In genomic region chr1:235057385-235058306, GRCh38 we compare ENCODE assay signal across 17 cellular contexts.
"Had no signal": no experiment of that assay in that cellular context is flagged by ENCODE, and none has a peak within 500 bp of the region (broad histone marks: within the 10 kb centered on the region; RNA-seq: fewer than 3 reads in every experiment).

No MANE protein-coding gene starts in this region.

- ATAC-seq: naive thymus-derived CD8-positive, alpha-beta T cell; stimulated activated naive B cell treated with anti-CD40 and anti-IgM and Interleukin-4, amounts not matched to agents 10 μg/mL and 1 μg/mL and 100 μg/mL, for 72 hours had no signal

- H3K36me3 ChIP-seq: brain microvascular endothelial cell, gastrocnemius medialis, spleen, thoracic aorta had no signal

- H3K4me3 ChIP-seq: gastrocnemius medialis, spleen, thoracic aorta had no signal

- H3K27ac Mint-ChIP-seq: activated naive CD8-positive, alpha-beta T cell treated with anti-CD3 and anti-CD28 coated beads, Interleukin-2, amount 10 ng/mL, durations not matched to agents 7 days and 5 days; activated T-helper 1 cell treated with anti-CD3 and anti-CD28 coated beads, Interleukin-12 subunit alpha, Interleukin-12 subunit beta, Interleukin-2, Interleukin-4 antibody, amounts not matched to agents 30 ng/mL and 10 ng/mL and 1 ng/mL, durations not matched to agents 14 hours and 24 hours and 36 hours had no signal

- H3K9ac ChIP-seq: parathyroid adenoma had no signal

- H3K4me3 Mint-ChIP-seq: activated naive CD8-positive, alpha-beta T cell treated with anti-CD3 and anti-CD28 coated beads, Interleukin-2, amount 10 ng/mL, durations not matched to agents 7 days and 5 days; activated T-helper 1 cell treated with anti-CD3 and anti-CD28 coated beads, Interleukin-12 subunit alpha, Interleukin-12 subunit beta, Interleukin-2, Interleukin-4 antibody, amounts not matched to agents 30 ng/mL and 10 ng/mL and 1 ng/mL, durations not matched to agents 14 hours and 24 hours and 36 hours; central memory CD8-positive, alpha-beta T cell; naive thymus-derived CD8-positive, alpha-beta T cell; stimulated activated naive B cell treated with anti-CD40 and anti-IgM and Interleukin-4, amounts not matched to agents 10 μg/mL and 1 μg/mL and 100 μg/mL, for 72 hours had no signal

- H3K36me3 Mint-ChIP-seq: activated naive CD8-positive, alpha-beta T cell treated with anti-CD3 and anti-CD28 coated beads, Interleukin-2, amount 10 ng/mL, durations not matched to agents 7 days and 5 days; naive thymus-derived CD8-positive, alpha-beta T cell had no signal

- DNase-seq: activated gamma-delta T cell treated with Interleukin-2 at 50 U/mL for 16 hours; activated naive CD8-positive, alpha-beta T cell treated with anti-CD3 and anti-CD28 coated beads, Interleukin-2, amount 10 ng/mL, durations not matched to agents 7 days and 5 days; amygdala; brain microvascular endothelial cell; effector CD4-positive, alpha-beta T cell; head of caudate nucleus; kidney glomerular epithelial cell; naive thymus-derived CD8-positive, alpha-beta T cell; spleen; stimulated activated CD4-positive, alpha-beta T cell treated with anti-CD3 and anti-CD28 coated beads, Interleukin-4, amount 100 ng/mL, for 4 hours; stimulated activated naive B cell treated with anti-CD40 and anti-IgM and Interleukin-4, amounts not matched to agents 10 μg/mL and 1 μg/mL and 100 μg/mL, for 72 hours; SW 1271 had no signal

- H3K9me3 ChIP-seq: gastrocnemius medialis, spleen, thoracic aorta had no signal

- H3K27me3 ChIP-seq: brain microvascular endothelial cell, gastrocnemius medialis, spleen had no signal

- H3K27ac ChIP-seq: brain microvascular endothelial cell, gastrocnemius medialis, parathyroid adenoma had no signal

- H3K27me3 Mint-ChIP-seq: central memory CD8-positive, alpha-beta T cell; naive thymus-derived CD8-positive, alpha-beta T cell; stimulated activated naive B cell treated with anti-CD40 and anti-IgM and Interleukin-4, amounts not matched to agents 10 μg/mL and 1 μg/mL and 100 μg/mL, for 72 hours had no signal

- H3K9me3 Mint-ChIP-seq: central memory CD8-positive, alpha-beta T cell; naive thymus-derived CD8-positive, alpha-beta T cell had no signal

- H3K79me2 ChIP-seq: parathyroid adenoma had no signal

- H2AFZ ChIP-seq: parathyroid adenoma had no signal
